Comparison of ENCODE assay signal across 8 cellular contexts in genomic region chr9:76458903-76459690, GRCh38. TPM values are rescaled to one million over a fixed set of nuclear protein-coding genes. Genes with fewer than 3 reads are reported as not detected.
DNase-seq lines count a peak whose midpoint lies in the region; ATAC-seq, FAIRE-seq and TF ChIP-seq lines count a peak whose summit lies in the region.

GCNT1 (plus strand) TSS chr9:76459182; CDS start chr9:76502382, 43,200 bp downstream.

- no peaks in the 10 kb centered on the region for H3K36me3 ChIP-seq in astrocyte (ENCODE audit: insufficient read depth, low read length)

- no peaks in the 10 kb centered on the region for H3K9me3 Mint-ChIP-seq in T-helper 2 cell treated with Interferon-gamma antibody and Interleukin-4, amounts not matched to agents 5 μg/mL and 100 μg/mL, for 36 hours
- no peaks in the 10 kb centered on the region for H3K9me3 Mint-ChIP-seq in astrocyte (ENCODE audit: unreplicated experiment)

- H3K9ac ChIP-seq in astrocyte (ENCODE audit: low read length) = peak within 1 kb of the TSS; percentile 84

- TF ChIP-seq CTCF in astrocyte (IDR thresholded peaks at IDR 0.05; ENCODE audit: insufficient read depth, low read depth, low read length) = no peak

- peak within 1 kb of the TSS; percentile 87 for H3K4me3 ChIP-seq in astrocyte (ENCODE audit: insufficient read depth, low read depth, low read length)

- no peaks in the 10 kb centered on the region for H3K27me3 ChIP-seq in astrocyte (ENCODE audit: insufficient read depth, low read length)

- H2AFZ ChIP-seq in astrocyte (ENCODE audit: low read depth, low read length) = peak within 1 kb of the TSS; percentile 83

- no peak for FAIRE-seq in astrocyte (lab: Jason Lieb, UNC)

- peaks cover 23% of the 10 kb centered on the region for H3K79me2 ChIP-seq in astrocyte (ENCODE audit: insufficient read depth, low read length)

- peaks cover 5% of the 10 kb centered on the region for H4K20me1 ChIP-seq in astrocyte (ENCODE audit: insufficient read depth, low read length)

- H3K4me1 ChIP-seq in astrocyte (ENCODE audit: insufficient read depth, low read length) = peaks cover 16% of the 10 kb centered on the region

- peak within 1 kb of the TSS; percentile 82 for H3K27ac Mint-ChIP-seq in T-helper 2 cell treated with Interferon-gamma antibody and Interleukin-4, amounts not matched to agents 5 μg/mL and 100 μg/mL, for 36 hours
- peak within 1 kb of the TSS; percentile 88 for H3K27ac Mint-ChIP-seq in astrocyte (ENCODE audit: unreplicated experiment)

- peak; percentile 91 for DNase-seq in NCI-H146 (lab: John Stamatoyannopoulos, UW)
- peak; percentile 96 for DNase-seq in T-helper 2 cell treated with Interferon-gamma antibody and Interleukin-4, amounts not matched to agents 5 μg/mL and 100 μg/mL, for 36 hours (ENCODE audit: low spot score)
- peak; percentile 71 for DNase-seq in astrocyte (ENCODE audit: low read depth)
- peak; percentile 55 for DNase-seq in hepatic stellate cell (ENCODE audit: low spot score)
- DNase-seq in retina = peak; percentile 53
- no peak for DNase-seq in NCI-H1694 treated with DMSO at 0.1 percent for 48 hours (lab: John Stamatoyannopoulos, UW)

- no peaks in the 10 kb centered on the region for H3K27me3 Mint-ChIP-seq in T-helper 2 cell treated with Interferon-gamma antibody and Interleukin-4, amounts not matched to agents 5 μg/mL and 100 μg/mL, for 36 hours (ENCODE audit: low read depth)
- H3K27me3 Mint-ChIP-seq in astrocyte (ENCODE audit: low read depth, unreplicated experiment) = no peaks in the 10 kb centered on the region

- H3K4me3 Mint-ChIP-seq in T-helper 2 cell treated with Interferon-gamma antibody and Interleukin-4, amounts not matched to agents 5 μg/mL and 100 μg/mL, for 36 hours = peak within 1 kb of the TSS; percentile 89
- H3K4me3 Mint-ChIP-seq in astrocyte (ENCODE audit: unreplicated experiment) = peak within 1 kb of the TSS; percentile 97

- peak within 1 kb of the TSS; percentile 86 for H3K4me2 ChIP-seq in astrocyte (ENCODE audit: low read length)

- H3K9me3 ChIP-seq in astrocyte (ENCODE audit: insufficient read depth, low read depth, low read length) = no peaks in the 10 kb centered on the region

- peak within 1 kb of the TSS; percentile 67 for H3K27ac ChIP-seq in astrocyte (ENCODE audit: low read depth, low read length)

- ATAC-seq in GM18499 (IDR thresholded peaks at IDR 0.05; ENCODE audit: insufficient read depth, unreplicated experiment) (peak; percentile 57), HG02884 (IDR thresholded peaks at IDR 0.05; ENCODE audit: unreplicated experiment) (peak; percentile 79)

- no peaks in the 10 kb centered on the region for H3K36me3 Mint-ChIP-seq in T-helper 2 cell treated with Interferon-gamma antibody and Interleukin-4, amounts not matched to agents 5 μg/mL and 100 μg/mL, for 36 hours (ENCODE audit: low read depth)
- no peaks in the 10 kb centered on the region for H3K36me3 Mint-ChIP-seq in astrocyte (ENCODE audit: low read depth, unreplicated experiment)

- peaks cover 28% of the 10 kb centered on the region for H3K4me1 Mint-ChIP-seq in T-helper 2 cell treated with Interferon-gamma antibody and Interleukin-4, amounts not matched to agents 5 μg/mL and 100 μg/mL, for 36 hours (ENCODE audit: low read depth)
- peaks cover 6% of the 10 kb centered on the region for H3K4me1 Mint-ChIP-seq in astrocyte (ENCODE audit: low read depth, unreplicated experiment)

RNA-seq across cellular contexts. Expression of gene GCNT1, which starts in this region (rescaled TPM):
- total RNA-seq in astrocyte = 14.7 and 15.9 TPM in 2 replicates
